8 cellular contexts compared by ENCODE assay signal in the genomic region with DNA sequence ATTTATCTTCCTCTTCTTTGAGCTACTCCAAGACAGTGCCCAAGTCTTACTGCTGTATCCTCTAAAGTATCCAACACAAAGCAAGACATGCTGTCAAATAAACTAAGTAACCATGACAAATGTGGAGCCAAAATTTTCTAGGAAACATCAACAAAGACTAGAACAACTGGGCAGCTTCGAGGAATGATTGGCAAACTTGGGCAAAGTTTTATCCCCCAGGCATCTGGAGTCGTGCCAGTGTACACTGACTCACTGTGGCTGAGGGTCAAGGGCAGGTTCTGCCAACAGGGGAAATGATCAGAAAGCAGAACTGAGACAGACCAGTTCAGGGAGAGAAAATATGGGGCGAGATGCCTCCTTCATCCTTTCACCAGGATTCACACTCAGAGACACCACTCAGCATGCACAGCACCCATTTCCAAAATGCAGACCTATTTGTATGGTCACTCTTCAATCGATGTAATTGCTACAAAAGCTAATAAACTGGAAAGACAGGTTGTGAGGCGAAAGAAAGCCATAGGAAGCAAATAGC.
DNase-seq lines count a peak whose midpoint lies in the region; ATAC-seq and TF ChIP-seq lines count a peak whose summit lies in the region.

No MANE protein-coding gene starts in this region.

- CTCF ChIA-PET in Caco-2 (lab: Charles Lee): no interaction called here

- H3K27ac ChIP-seq in esophagus muscularis mucosa (replicated peaks in 1 of 4) (no peak overlapping the region), vagina (no peak overlapping the region)

- WGBS in lower leg skin, 2 donors: 21 to 25% methylated on average over 5 of the region's 5 CpGs
- WGBS in esophagus muscularis mucosa: 47% methylated on average over 5 of the region's 5 CpGs

- H3K4me1 ChIP-seq in Caco-2 (peaks cover 50% of the 10 kb centered on the region), esophagus muscularis mucosa (peaks cover 6 to 49% (median 41%) of the 10 kb centered on the region in 4 donors), vagina (peaks cover 35% of the 10 kb centered on the region)

- no peaks in the 10 kb centered on the region for H3K36me3 Mint-ChIP-seq in Caco-2 (ENCODE audit: insufficient read depth, unreplicated experiment)

- intact Hi-C loops in Caco-2 (cut with micrococcal nuclease; ENCODE audit: unreplicated experiment) (no loop called here), lower leg skin (cut with DNase I; ENCODE audit: low total_unique reads) (no loop called here), esophagus muscularis mucosa (cut with DNase I) (no loop called here), vagina (cut with DNase I) (no loop called here)

- H3K27ac Mint-ChIP-seq in Caco-2 (ENCODE audit: unreplicated experiment): peak overlapping the region; percentile 94

- no peaks in the 10 kb centered on the region for H3K9me3 Mint-ChIP-seq in Caco-2 (ENCODE audit: unreplicated experiment)

- no peaks in the 10 kb centered on the region for H3K27me3 Mint-ChIP-seq in Caco-2 (ENCODE audit: insufficient read depth, unreplicated experiment)

- TF ChIP-seq CTCF in Caco-2 (IDR thresholded peaks at IDR 0.05; ENCODE audit: insufficient read depth in 1 of 2, low read depth in 1 of 2, low read length in 1 of 2, severe bottlenecking in 1 of 2, unreplicated experiment in 1 of 2): no peak
- TF ChIP-seq CTCF in lower leg skin (IDR thresholded peaks at IDR 0.05): peak in 1 of 3 donors; percentile 91
- TF ChIP-seq CTCF in esophagus muscularis mucosa (IDR thresholded peaks at IDR 0.05): no peak
- TF ChIP-seq CTCF in vagina (IDR thresholded peaks at IDR 0.05): no peak

- no peak overlapping the region for H3K4me3 Mint-ChIP-seq in Caco-2 (ENCODE audit: unreplicated experiment)

- peaks cover 40% of the 10 kb centered on the region for H3K4me1 Mint-ChIP-seq in Caco-2 (ENCODE audit: low read depth, unreplicated experiment)

- no peak for TF ChIP-seq EP300 in esophagus muscularis mucosa (IDR thresholded peaks at IDR 0.05)

- POLR2A ChIA-PET in Caco-2 (lab: Charles Lee): no interaction called here

- peak in 1 of 2 experiments; percentile 12 for DNase-seq in Caco-2
- DNase-seq in NCI-H1105 treated with DMSO at 0.1 percent for 48 hours (lab: John Stamatoyannopoulos, UW): peak; percentile 83
- peak; percentile 92 for DNase-seq in astrocyte of the hippocampus (ENCODE audit: low read depth, low spot score)
- peak; percentile 58 to 91 for DNase-seq in lower leg skin (ENCODE audit: low spot score in 2 of 2)
- no peak for DNase-seq in esophagus muscularis mucosa (ENCODE audit: extremely low spot score)
- DNase-seq in activated gamma-delta T cell (lab: John Stamatoyannopoulos, UW): no peak
- no peak for DNase-seq in vagina (ENCODE audit: extremely low spot score in 2 of 2)

- no peak overlapping the region for H3K4me3 ChIP-seq in Caco-2 (ENCODE audit: low read depth, low read length)
- no peak overlapping the region for H3K4me3 ChIP-seq in lower leg skin (ENCODE audit: low read depth, poor library complexity, severe bottlenecking)
- no peak overlapping the region for H3K4me3 ChIP-seq in esophagus muscularis mucosa
- no peak overlapping the region for H3K4me3 ChIP-seq in vagina

- H3K9me3 ChIP-seq in Caco-2 (no peaks in the 10 kb centered on the region), esophagus muscularis mucosa (peaks cover 0 to 4% (median 0%) of the 10 kb centered on the region in 4 donors), vagina (no peaks in the 10 kb centered on the region)

- H3K36me3 ChIP-seq in Caco-2 (ENCODE audit: control insufficient read depth, insufficient read depth, low read length): no peaks in the 10 kb centered on the region; the same call in 1 of the 2 replicates
- no peaks in the 10 kb centered on the region for H3K36me3 ChIP-seq in esophagus muscularis mucosa
- H3K36me3 ChIP-seq in vagina: no peaks in the 10 kb centered on the region

- peak; percentile 57 for ATAC-seq in GM21576 (IDR thresholded peaks at IDR 0.05; ENCODE audit: unreplicated experiment)

- H3K27me3 ChIP-seq in Caco-2 (replicated peaks; ENCODE audit: control insufficient read depth, insufficient read depth, low read length) (no peaks in the 10 kb centered on the region), esophagus muscularis mucosa (no peaks in the 10 kb centered on the region), vagina (no peaks in the 10 kb centered on the region)

- no TSS peak for BruUV-seq in Caco-2 (replicated peaks; lab: Mats Ljungman, UMichigan)

- TF ChIP-seq POLR2A in lower leg skin (IDR thresholded peaks at IDR 0.05) (no peak), esophagus muscularis mucosa (IDR thresholded peaks at IDR 0.05; ENCODE audit: low read depth) (no peak), vagina (IDR thresholded peaks at IDR 0.05) (no peak)

Comparison
In these comparisons a context has a peak if more than half of its experiments do, and no peak if none do; other contexts are left out.
1. DNase-seq: peak in NCI-H1105 treated with DMSO at 0.1 percent for 48 hours (single experiment), astrocyte of the hippocampus (single experiment) and lower leg skin (2 of 2); none in esophagus muscularis mucosa (single experiment), activated gamma-delta T cell (single experiment) and vagina (0 of 2).